In the genomic region with DNA sequence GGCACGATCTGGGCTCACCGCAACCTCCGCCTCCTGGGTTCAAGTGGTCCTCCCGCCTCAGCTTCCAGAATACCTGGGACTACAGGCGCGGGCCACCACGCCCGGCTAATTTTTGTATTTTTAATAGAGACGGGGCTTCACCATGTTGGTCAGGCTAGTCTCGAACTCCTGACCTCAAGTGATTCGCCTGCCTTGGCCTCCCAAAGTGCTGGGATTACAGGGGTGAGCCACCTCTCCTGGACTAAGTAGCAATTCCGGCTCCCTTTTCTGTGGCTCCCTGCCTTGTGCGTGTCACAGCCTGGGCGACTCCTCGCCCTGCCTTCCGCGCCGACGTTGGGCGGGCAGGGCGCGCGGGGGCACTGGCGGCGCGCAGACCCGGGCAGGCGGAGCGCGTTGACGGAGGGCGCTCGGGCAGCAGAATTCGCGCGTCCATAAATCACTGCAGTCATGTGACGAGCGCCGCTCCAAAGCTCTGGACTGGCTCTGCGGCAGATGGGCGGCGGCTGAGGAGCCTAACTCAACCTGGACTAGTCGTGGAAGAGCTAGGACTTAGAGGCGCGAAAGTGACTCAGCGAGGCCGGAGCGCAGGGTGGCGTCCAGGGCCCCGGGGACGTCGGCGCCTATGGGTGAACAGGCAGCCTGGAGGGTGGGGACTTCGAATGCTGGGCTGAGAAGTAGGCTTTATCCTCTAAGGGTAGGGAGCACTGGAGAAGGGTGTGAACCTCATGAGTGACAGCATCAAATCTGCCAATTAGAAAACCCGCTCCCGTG, we compare ENCODE assay signal across 8 cellular contexts. TPM values are rescaled to one million over a fixed set of nuclear protein-coding genes. Genes with fewer than 3 reads are reported as not detected.
DNase-seq lines count a peak whose midpoint lies in the region; ATAC-seq, FAIRE-seq and TF ChIP-seq lines count a peak whose summit lies in the region.

No MANE protein-coding gene starts in this region.

- H3K4me1 Mint-ChIP-seq in activated CD8-positive, alpha-beta T cell treated with anti-CD3 and anti-CD28 coated beads for 36 hours (ENCODE audit: low read depth) = peaks cover 35% of the 10 kb centered on the region

- ATAC-seq in activated CD8-positive, alpha-beta T cell treated with anti-CD3 and anti-CD28 coated beads for 36 hours = peak; percentile 77
- ATAC-seq in omental fat pad (ENCODE audit: low FRiP score) (peak; percentile 87), GM19467 (IDR thresholded peaks at IDR 0.05; ENCODE audit: unreplicated experiment) (no peak)

- CTCF ChIA-PET in activated CD8-positive, alpha-beta T cell treated with anti-CD3 and anti-CD28 coated beads for 36 hours (lab: Charles Lee) = interaction anchor here (0.6 to 1.4 kb wide), 7 partner anchors 12 to 103 kb away, joined by 3 to 4 read pairs (median 3); a partner anchor contains a TSS

- no peak overlapping the region for H3K27ac Mint-ChIP-seq in activated CD8-positive, alpha-beta T cell treated with anti-CD3 and anti-CD28 coated beads for 36 hours

- DNase-seq in Ammon's horn (ENCODE audit: low spot score) = peak; percentile 82
- peak; percentile 71 for DNase-seq in GM18507 (ENCODE audit: extremely low spot score, insufficient read length, low read depth)
- DNase-seq in NCI-H2171 treated with DMSO at 0.1 percent for 48 hours (lab: John Stamatoyannopoulos, UW) = peak; percentile 83
- DNase-seq in activated CD8-positive, alpha-beta T cell treated with anti-CD3 and anti-CD28 coated beads for 36 hours = peak; percentile 75
- DNase-seq in foreskin melanocyte = peak; percentile 79
- DNase-seq in omental fat pad (ENCODE audit: low spot score) = peak; percentile 58
- DNase-seq in islet precursor cell = no peak

- POLR2A ChIA-PET in activated CD8-positive, alpha-beta T cell treated with anti-CD3 and anti-CD28 coated beads for 36 hours (lab: Charles Lee) = interaction anchor here (0.9 kb wide), 1 partner anchor 32 kb away, joined by 3 read pairs; a partner anchor contains a TSS

- no peaks in the 10 kb centered on the region for H3K27me3 Mint-ChIP-seq in activated CD8-positive, alpha-beta T cell treated with anti-CD3 and anti-CD28 coated beads for 36 hours

- FAIRE-seq in GM18507 (lab: Jason Lieb, UNC) = peak; percentile 64

- peaks cover 17% of the 10 kb centered on the region for H3K36me3 Mint-ChIP-seq in activated CD8-positive, alpha-beta T cell treated with anti-CD3 and anti-CD28 coated beads for 36 hours (ENCODE audit: low read depth)

- H3K4me3 Mint-ChIP-seq in activated CD8-positive, alpha-beta T cell treated with anti-CD3 and anti-CD28 coated beads for 36 hours = peak overlapping the region; percentile 52

- peak; percentile 61 for TF ChIP-seq CTCF in activated CD8-positive, alpha-beta T cell treated with anti-CD3 and anti-CD28 coated beads for 36 hours (IDR thresholded peaks at IDR 0.05)
- TF ChIP-seq CTCF in omental fat pad (IDR thresholded peaks at IDR 0.05) = no peak

- H3K9me3 Mint-ChIP-seq in activated CD8-positive, alpha-beta T cell treated with anti-CD3 and anti-CD28 coated beads for 36 hours = no peaks in the 10 kb centered on the region

- intact Hi-C loops in activated CD8-positive, alpha-beta T cell treated with anti-CD3 and anti-CD28 coated beads for 36 hours (cut with micrococcal nuclease) = no loop called here

RNA-seq across cellular contexts. Expression of a gene that starts 1.4 kb away (rescaled TPM):
- 10 to 100 TPM; 75.7 to 77.1 TPM for total RNA-seq in activated CD8-positive, alpha-beta T cell treated with anti-CD3 and anti-CD28 coated beads for 36 hours
- total RNA-seq in omental fat pad = 10 to 100 TPM; 40.1 to 70.1 (median 52.5) TPM

RNA-seq across cellular contexts. Expression of a gene that starts 10.4 kb away (rescaled TPM):
- total RNA-seq in activated CD8-positive, alpha-beta T cell treated with anti-CD3 and anti-CD28 coated beads for 36 hours = under 1 TPM; 0.36 to 0.59 TPM
- 10 to 100 TPM in 3 of 4 donors, 1 to 10 TPM in 1; 4.0 to 60.5 (median 20.0) TPM for total RNA-seq in omental fat pad

RNA-seq across cellular contexts. Expression of a gene that starts 32.7 kb away (rescaled TPM):
- 100 to 1,000 TPM; 127 to 132 TPM for total RNA-seq in activated CD8-positive, alpha-beta T cell treated with anti-CD3 and anti-CD28 coated beads for 36 hours
- 100 to 1,000 TPM; 117 to 174 (median 138) TPM for total RNA-seq in omental fat pad

RNA-seq across cellular contexts. Expression of a gene that starts 43.5 kb away (rescaled TPM):
- not detected for total RNA-seq in activated CD8-positive, alpha-beta T cell treated with anti-CD3 and anti-CD28 coated beads for 36 hours
- total RNA-seq in omental fat pad = 1 to 10 TPM in 2 of 4 donors, not detected in 2; 1.7 TPM
